In the genomic region with DNA sequence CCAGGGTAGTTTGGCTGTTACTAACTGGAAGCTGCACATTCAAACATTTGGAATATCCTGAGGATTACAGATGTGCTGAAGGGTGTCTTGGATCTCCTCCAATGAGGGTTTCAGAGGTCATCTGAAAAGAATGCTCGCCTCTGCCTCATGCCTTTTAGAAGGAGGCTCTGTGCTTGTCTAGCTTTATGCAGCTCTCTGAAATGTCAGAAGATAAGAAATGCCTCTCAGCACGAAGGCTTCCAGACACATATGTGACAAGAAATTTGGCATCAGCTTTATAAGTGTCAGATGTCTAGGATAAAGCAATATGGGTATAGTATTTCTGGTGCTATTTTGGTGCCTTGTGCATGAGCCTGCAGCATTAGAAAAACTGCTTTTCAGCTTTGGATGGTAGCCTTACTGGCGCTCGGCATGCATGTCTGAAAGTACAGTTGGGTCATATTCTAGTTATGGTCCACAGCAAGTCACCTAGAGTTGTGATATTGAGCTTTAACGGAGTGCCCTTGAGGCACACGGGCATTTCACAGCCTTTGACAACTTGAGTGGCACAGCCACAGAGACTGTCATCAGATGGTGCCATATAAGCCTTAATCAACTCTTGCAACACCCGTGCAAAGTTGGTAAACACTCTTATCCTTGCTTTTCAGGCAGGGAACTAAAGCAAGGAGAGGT, we compare ENCODE assay signal across 1 cellular context.
TF ChIP-seq lines count a peak whose summit lies in the region.

No MANE protein-coding gene starts in this region.

TF ChIP-seq in IMR-90, 13 proteins besides CTCF, POLR2A, EP300 and RAD21 (continued from another document):
- no peak for TF ChIP-seq MAZ (IDR thresholded peaks at IDR 0.05; ENCODE audit: borderline replicate concordance, low read depth, low read length)
- no peak for TF ChIP-seq NFE2L2 (IDR thresholded peaks at IDR 0.05; ENCODE audit: low read depth, low read length)
TF ChIP-seq in IMR-90: peak in this region for 0.
